Comparison of ENCODE assay signal across 34 cellular contexts in genomic region chr6:165698868-165699267, GRCh38. TPM values are rescaled to one million over a fixed set of nuclear protein-coding genes. Genes with fewer than 3 reads are reported as not detected.
"Had no signal": no experiment of that assay in that cellular context is flagged by ENCODE, and none has a peak within 500 bp of the region (broad histone marks: within the 10 kb centered on the region; RNA-seq: fewer than 3 reads in every experiment).

No MANE protein-coding gene starts in this region.

- H3K4me1 ChIP-seq: adrenal gland, body of pancreas, breast epithelium had no signal

- H3K27me3 ChIP-seq: adrenal gland, ascending aorta, body of pancreas, brain microvascular endothelial cell, breast epithelium, cardiac muscle cell had no signal

- FAIRE-seq: astrocyte, bronchial epithelial cell had no signal

- H3K36me3 ChIP-seq: adrenal gland, ascending aorta, brain microvascular endothelial cell, breast epithelium, cardiac muscle cell had no signal

- DNase-seq: activated effector memory CD4-positive, alpha-beta T cell treated with anti-CD3 and anti-CD28 coated beads, Interleukin-2, amount 50 U/mL, for 16 hours; activated effector memory CD4-positive, alpha-beta T cell treated with Interleukin-2 at 50 U/mL for 16 hours; activated gamma-delta T cell; activated gamma-delta T cell treated with Interleukin-2 at 50 U/mL for 16 hours; activated naive CD4-positive, alpha-beta T cell; activated naive CD4-positive, alpha-beta T cell treated with anti-CD3 and anti-CD28 coated beads for 36 hours; activated naive CD4-positive, alpha-beta T cell treated with anti-CD3 and anti-CD28 coated beads, Interleukin-2, amount 10 ng/mL, durations not matched to agents 7 days and 5 days; activated naive CD4-positive, alpha-beta T cell treated with anti-CD3 and anti-CD28 coated beads, Interleukin-2, amount 50 U/mL, for 16 hours; activated naive CD4-positive, alpha-beta T cell treated with Interleukin-2 at 50 U/mL for 16 hours; activated naive CD8-positive, alpha-beta T cell treated with anti-CD3 and anti-CD28 coated beads for 36 hours; activated naive CD8-positive, alpha-beta T cell treated with anti-CD3 and anti-CD28 coated beads, Interleukin-2, amount 10 ng/mL, durations not matched to agents 7 days and 5 days; activated naive CD8-positive, alpha-beta T cell treated with anti-CD3 and anti-CD28 coated beads, Interleukin-2, amount 50 U/mL, for 24 hours; activated T-cell treated with anti-CD3 and anti-CD28 coated beads, Interleukin-2, amount 50 U/mL, for 24 hours; activated T-cell treated with anti-CD3 and anti-CD28 coated beads, Interleukin-2, amount 50 U/mL, for 4 hours; activated T-cell treated with anti-CD3 and anti-CD28 coated beads, Interleukin-2, amount 50 U/mL, for 48 hours; activated T-cell treated with anti-CD3 and anti-CD28 coated beads, Interleukin-2, amount 50 U/mL, for 72 hours; adrenal gland; amniotic stem cell; amygdala; anterior cingulate cortex; body of pancreas; brain microvascular endothelial cell; caudate nucleus; central memory CD4-positive, alpha-beta T cell; cerebellar nuclear complex had no signal

- ATAC-seq: activated naive CD4-positive, alpha-beta T cell treated with anti-CD3 and anti-CD28 coated beads, Interleukin-2, amount 50 U/mL, for 72 hours; activated naive CD8-positive, alpha-beta T cell treated with anti-CD3 and anti-CD28 coated beads, Interleukin-2, amount 50 U/mL, for 24 hours; activated T-cell treated with anti-CD3 and anti-CD28 coated beads, Interleukin-2, amount 50 U/mL, for 4 hours; activated T-cell treated with anti-CD3 and anti-CD28 coated beads, Interleukin-2, amount 50 U/mL, for 72 hours; activated T-helper 17 cell treated with anti-CD3 and anti-CD28 coated beads, Interleukin-2, amount 50 U/mL, for 72 hours; body of pancreas had no signal

- H3K9me3 ChIP-seq: adrenal gland, ascending aorta, body of pancreas had no signal

- H3K27ac ChIP-seq: adrenal gland, ascending aorta, body of pancreas, brain microvascular endothelial cell, breast epithelium, cardiac muscle cell had no signal

- H3K4me3 ChIP-seq: adrenal gland, ascending aorta, body of pancreas, breast epithelium, cardiac muscle cell had no signal

RNA-seq across cellular contexts. Expression of gene PDE10A, which starts 35.8 kb away (rescaled TPM):
- total RNA-seq: activated naive CD4-positive, alpha-beta T cell treated with anti-CD3 and anti-CD28 coated beads for 36 hours; activated naive CD4-positive, alpha-beta T cell treated with anti-CD3 and anti-CD28 coated beads, Interleukin-2, amount 50 U/mL, for 72 hours; activated naive CD8-positive, alpha-beta T cell treated with anti-CD3 and anti-CD28 coated beads for 36 hours; activated naive CD8-positive, alpha-beta T cell treated with anti-CD3 and anti-CD28 coated beads, Interleukin-2, amount 10 ng/mL, durations not matched to agents 7 days and 5 days; activated T-cell treated with anti-CD3 and anti-CD28 coated beads, Interleukin-2, amount 50 U/mL, for 72 hours; activated T-helper 1 cell treated with anti-CD3 and anti-CD28 coated beads, Interleukin-12 subunit alpha, Interleukin-12 subunit beta, Interleukin-2, Interleukin-4 antibody, amounts not matched to agents 30 ng/mL and 10 ng/mL and 1 ng/mL, durations not matched to agents 14 hours and 24 hours and 36 hours; activated T-helper 17 cell treated with anti-CD3 and anti-CD28 coated beads, Interleukin-2, amount 50 U/mL, for 72 hours; activated T-helper 2 cell treated with anti-CD3 and anti-CD28 coated beads, Interferon-gamma antibody, Interleukin-2, Interleukin-4, amounts not matched to agents 10 μg/mL and 5 μg/mL and 100 μg/mL, durations not matched to agents 14 hours and 24 hours and 36 hours had no signal
